In the genomic region with DNA sequence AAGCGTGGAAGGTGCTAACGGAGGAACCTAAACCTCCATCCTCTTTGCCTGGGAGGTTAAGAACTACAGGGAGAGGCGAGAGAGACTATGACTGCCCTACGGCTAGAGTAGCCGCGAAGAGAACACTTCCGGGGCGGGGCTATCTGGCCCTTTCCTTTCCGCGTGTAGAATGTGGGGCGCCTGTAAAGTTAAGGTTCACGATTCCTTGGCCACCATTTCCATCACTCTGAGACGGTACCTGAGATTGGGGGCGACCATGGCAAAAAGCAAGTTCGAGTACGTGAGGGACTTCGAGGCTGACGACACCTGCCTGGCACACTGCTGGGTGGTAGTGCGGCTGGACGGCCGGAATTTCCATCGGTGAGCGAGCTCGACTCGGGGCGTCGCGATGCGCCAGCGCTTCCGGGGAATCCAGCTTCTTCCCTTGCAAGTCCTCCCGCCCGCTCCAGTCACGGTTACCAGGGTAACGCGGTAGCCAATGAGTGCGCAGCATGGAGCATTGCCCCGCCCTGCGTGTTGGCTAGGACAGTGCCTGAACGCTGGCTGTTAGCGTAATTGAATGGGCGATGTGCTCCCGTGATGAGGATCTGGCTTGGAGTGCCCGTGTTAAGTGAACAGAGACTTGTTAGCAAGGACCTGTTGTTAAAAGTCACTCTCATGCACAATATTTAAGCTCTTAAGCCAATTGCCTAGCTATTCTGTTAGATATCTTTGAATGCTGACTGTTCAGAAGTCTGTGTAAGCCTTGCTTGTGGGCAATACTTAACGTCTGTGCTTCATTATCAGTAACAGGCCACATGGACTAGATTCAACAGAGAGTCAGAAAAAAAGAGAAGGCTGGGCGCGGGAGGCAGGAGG, we compare ENCODE assay signal across 8 cellular contexts. TPM values are rescaled to one million over a fixed set of nuclear protein-coding genes. Genes with fewer than 3 reads are reported as not detected.
A peak's percentile ranks its signal among the peaks of the same experiment; 100 is the strongest.
DNase-seq lines count a peak whose midpoint lies in the region; TF ChIP-seq lines count a peak whose summit lies in the region.

A gene (plus strand): TSS at position 149 of the 858 bp plus-strand sequence. CDS start 21 bp downstream, at position 170.

- WGBS in stomach, 5 donors = 0 to 2% (median 1%) methylated on average over 44 to 47 of the region's 47 CpGs

- H3K4me2 ChIP-seq in MM.1S (ENCODE audit: low read depth, low read length) (peak within 1 kb of the TSS; percentile 91), neural cell (ENCODE audit: low read length) (peak within 1 kb of the TSS; percentile 46)

- no peaks in the 10 kb centered on the region for H3K9me2 ChIP-seq in MM.1S (replicated peaks; ENCODE audit: insufficient read depth, low read length)
- no peaks in the 10 kb centered on the region for H3K9me2 ChIP-seq in neural cell (ENCODE audit: insufficient read depth, low read length)

- peak within 1 kb of the TSS; percentile 82 for H3K27ac ChIP-seq in MM.1S (ENCODE audit: low read length)
- H3K27ac ChIP-seq in neural cell (ENCODE audit: low read length) = peak within 1 kb of the TSS; percentile 80
- peak within 1 kb of the TSS; percentile 90 to 97 (median 96) for H3K27ac ChIP-seq in stomach

- no peaks in the 10 kb centered on the region for H3K4me1 ChIP-seq in ES-I3 (ENCODE audit: insufficient read depth, low read length)
- peaks cover 9% of the 10 kb centered on the region for H3K4me1 ChIP-seq in HAP-1
- H3K4me1 ChIP-seq in MM.1S (ENCODE audit: low read length) = peaks cover 15% of the 10 kb centered on the region
- peaks cover 0 to 29% (median 13%) of the 10 kb centered on the region in 4 donors for H3K4me1 ChIP-seq in stomach

- TF ChIP-seq POLR2A in stomach (IDR thresholded peaks at IDR 0.05) = no peak

- H3F3A ChIP-seq in MM.1S (ENCODE audit: insufficient read depth, low read length) (no peaks in the 10 kb centered on the region), neural cell (ENCODE audit: insufficient read depth, low read length, poor library complexity, severe bottlenecking) (no peaks in the 10 kb centered on the region)

- in situ Hi-C loops in HAP-1 (cut with MboI; ENCODE audit: low sequenced_read_pairs) = no loop called here

- no peaks in the 10 kb centered on the region for H4K20me1 ChIP-seq in MM.1S (ENCODE audit: insufficient read depth, low read length)
- no peaks in the 10 kb centered on the region for H4K20me1 ChIP-seq in neural cell (ENCODE audit: insufficient read depth)

- TF ChIP-seq CTCF in MM.1S (IDR thresholded peaks at IDR 0.05; ENCODE audit: low read length) (no peak), neural cell (IDR thresholded peaks at IDR 0.05; ENCODE audit: poor library complexity, severe bottlenecking) (no peak), stomach (IDR thresholded peaks at IDR 0.05) (no peak)

- H3K36me3 ChIP-seq in ES-I3 (ENCODE audit: insufficient read depth, low read length) = no peaks in the 10 kb centered on the region; the same call in 1 of the 2 replicates
- peaks cover 11% of the 10 kb centered on the region for H3K36me3 ChIP-seq in HAP-1 (replicated peaks)
- H3K36me3 ChIP-seq in MM.1S (replicated peaks; ENCODE audit: insufficient read depth, low read length) = no peaks in the 10 kb centered on the region
- no peaks in the 10 kb centered on the region for H3K36me3 ChIP-seq in neural cell (ENCODE audit: insufficient read depth, low read length)
- H3K36me3 ChIP-seq in stomach = peaks cover 7 to 39% (median 35%) of the 10 kb centered on the region in 4 donors

- H3K79me2 ChIP-seq in MM.1S (ENCODE audit: low read length) (no peaks in the 10 kb centered on the region), neural cell (replicated peaks; ENCODE audit: insufficient read depth, low read length) (peaks cover 3% of the 10 kb centered on the region)

- TF ChIP-seq RAD21 in neural cell (conservative IDR thresholded peaks at IDR 0.05) = peak; percentile 26

- peak within 1 kb of the TSS; percentile 87 for H3K9ac ChIP-seq in ES-I3 (ENCODE audit: low read depth, low read length)
- peak within 1 kb of the TSS; percentile 77 for H3K9ac ChIP-seq in MM.1S (ENCODE audit: low read length)
- peak within 1 kb of the TSS; percentile 70 for H3K9ac ChIP-seq in neural cell (ENCODE audit: low read length)

- TF ChIP-seq EP300 in neural cell (conservative IDR thresholded peaks at IDR 0.05; ENCODE audit: poor library complexity, severe bottlenecking) (peak; percentile 51), stomach (IDR thresholded peaks at IDR 0.05) (no peak)

- H3K27me3 ChIP-seq in HAP-1 (ENCODE audit: low read depth) = no peaks in the 10 kb centered on the region
- H3K27me3 ChIP-seq in MM.1S (replicated peaks; ENCODE audit: insufficient read depth, low read length) = no peaks in the 10 kb centered on the region
- no peaks in the 10 kb centered on the region for H3K27me3 ChIP-seq in neural cell (ENCODE audit: insufficient read depth, low read depth, low read length)
- H3K27me3 ChIP-seq in stomach = no peaks in the 10 kb centered on the region

- intact Hi-C loops in stomach (cut with DNase I; ENCODE audit: low total_unique reads) = no loop called here

- H3K4me3 ChIP-seq in HAP-1 (peak within 1 kb of the TSS; percentile 67), MM.1S (ENCODE audit: low read length) (peak within 1 kb of the TSS; percentile 77), neural cell (ENCODE audit: low read length) (peak within 1 kb of the TSS; percentile 71), stomach (peak within 1 kb of the TSS; percentile 57 to 79 (median 68))

- H3K9me3 ChIP-seq in ES-I3 (ENCODE audit: control insufficient read depth, insufficient read depth, low read length) (no peaks in the 10 kb centered on the region), HAP-1 (no peaks in the 10 kb centered on the region), MM.1S (replicated peaks; ENCODE audit: insufficient read depth, low read length) (no peaks in the 10 kb centered on the region), neural cell (ENCODE audit: low read length) (no peaks in the 10 kb centered on the region), stomach (no peaks in the 10 kb centered on the region)

- H2AFZ ChIP-seq in MM.1S (ENCODE audit: low read length) = peak within 1 kb of the TSS; percentile 79
- H2AFZ ChIP-seq in neural cell (ENCODE audit: low read depth, low read length) = peak within 1 kb of the TSS; percentile 61

- peak; percentile 96 to 99 for DNase-seq in HAP-1 (ENCODE audit: low spot score in 2 of 2)
- DNase-seq in MM.1S = peak; percentile 98
- peak; percentile 80 for DNase-seq in SIG-M5 (lab: John Stamatoyannopoulos, UW)
- DNase-seq in activated gamma-delta T cell (lab: John Stamatoyannopoulos, UW) = peak; percentile 84
- DNase-seq in fibroblast of the conjunctiva (ENCODE audit: low read depth) = peak; percentile 97
- peak; percentile 98 for DNase-seq in stomach

TF ChIP-seq in neural cell, 6 proteins besides CTCF, POLR2A, EP300 and RAD21:
- TF ChIP-seq TAF1 (IDR thresholded peaks at IDR 0.05; ENCODE audit: low read depth) (no peak), SMC3 (conservative IDR thresholded peaks at IDR 0.05; ENCODE audit: poor library complexity) (peak; percentile 33), MXI1 (conservative IDR thresholded peaks at IDR 0.05; ENCODE audit: poor library complexity, severe bottlenecking) (peak; percentile 96), EZH2 (IDR thresholded peaks at IDR 0.05; ENCODE audit: borderline replicate concordance, insufficient read depth, low read length, poor library complexity, severe bottlenecking) (no peak), POLR2AphosphoS5 (IDR thresholded peaks at IDR 0.05) (peak; percentile 79)
- TF ChIP-seq, protein P1, sequence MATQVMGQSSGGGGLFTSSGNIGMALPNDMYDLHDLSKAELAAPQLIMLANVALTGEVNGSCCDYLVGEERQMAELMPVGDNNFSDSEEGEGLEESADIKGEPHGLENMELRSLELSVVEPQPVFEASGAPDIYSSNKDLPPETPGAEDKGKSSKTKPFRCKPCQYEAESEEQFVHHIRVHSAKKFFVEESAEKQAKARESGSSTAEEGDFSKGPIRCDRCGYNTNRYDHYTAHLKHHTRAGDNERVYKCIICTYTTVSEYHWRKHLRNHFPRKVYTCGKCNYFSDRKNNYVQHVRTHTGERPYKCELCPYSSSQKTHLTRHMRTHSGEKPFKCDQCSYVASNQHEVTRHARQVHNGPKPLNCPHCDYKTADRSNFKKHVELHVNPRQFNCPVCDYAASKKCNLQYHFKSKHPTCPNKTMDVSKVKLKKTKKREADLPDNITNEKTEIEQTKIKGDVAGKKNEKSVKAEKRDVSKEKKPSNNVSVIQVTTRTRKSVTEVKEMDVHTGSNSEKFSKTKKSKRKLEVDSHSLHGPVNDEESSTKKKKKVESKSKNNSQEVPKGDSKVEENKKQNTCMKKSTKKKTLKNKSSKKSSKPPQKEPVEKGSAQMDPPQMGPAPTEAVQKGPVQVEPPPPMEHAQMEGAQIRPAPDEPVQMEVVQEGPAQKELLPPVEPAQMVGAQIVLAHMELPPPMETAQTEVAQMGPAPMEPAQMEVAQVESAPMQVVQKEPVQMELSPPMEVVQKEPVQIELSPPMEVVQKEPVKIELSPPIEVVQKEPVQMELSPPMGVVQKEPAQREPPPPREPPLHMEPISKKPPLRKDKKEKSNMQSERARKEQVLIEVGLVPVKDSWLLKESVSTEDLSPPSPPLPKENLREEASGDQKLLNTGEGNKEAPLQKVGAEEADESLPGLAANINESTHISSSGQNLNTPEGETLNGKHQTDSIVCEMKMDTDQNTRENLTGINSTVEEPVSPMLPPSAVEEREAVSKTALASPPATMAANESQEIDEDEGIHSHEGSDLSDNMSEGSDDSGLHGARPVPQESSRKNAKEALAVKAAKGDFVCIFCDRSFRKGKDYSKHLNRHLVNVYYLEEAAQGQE (IDR thresholded peaks at IDR 0.05; ENCODE audit: borderline replicate concordance) = no peak

RNA-seq across cellular contexts. Expression of the gene that starts here (rescaled TPM):
- polyA plus RNA-seq in neural cell (7.9 and 11.9 TPM in 2 replicates), stomach (10 to 100 TPM; 10.2 to 20.4 (median 12.8) TPM)
- polyA minus RNA-seq in neural cell = 10.0 and 14.2 TPM in 2 replicates
- total RNA-seq in stomach = 10 to 100 TPM in 4 of 5 donors, 1 to 10 TPM in 1; 2.9 to 29.6 (median 18.7) TPM

Comparison
In these comparisons a context has a peak if more than half of its experiments do, and no peak if none do; other contexts are left out.
1. Peak in every context shown above with its lines: DNase-seq, H3K4me3 ChIP-seq and H3K27ac ChIP-seq.